In genomic region chr1:225689882-225690459, GRCh38 we compare ENCODE assay signal across 19 cellular contexts. TPM values are rescaled to one million over a fixed set of nuclear protein-coding genes. Genes with fewer than 3 reads are reported as not detected.
DNase-seq lines count a peak whose midpoint lies in the region; FAIRE-seq and TF ChIP-seq lines count a peak whose summit lies in the region.
"Had no signal": no experiment of that assay in that cellular context is flagged by ENCODE, and none has a peak within 500 bp of the region (broad histone marks: within the 10 kb centered on the region; RNA-seq: fewer than 3 reads in every experiment).

No MANE protein-coding gene starts in this region.

- FAIRE-seq in urothelium cell line (lab: Jason Lieb, UNC): no peak

- H3K4me3 ChIP-seq in fibroblast of the aortic adventitia (ENCODE audit: low read depth, low read length): no peak overlapping the region
- H3K4me3 ChIP-seq: dorsolateral prefrontal cortex, uterus had no signal

- peak; percentile 50 for DNase-seq in CD1c-positive myeloid dendritic cell (ENCODE audit: extremely low spot score)
- peak; percentile 27 for DNase-seq in LHCN-M2 (ENCODE audit: low read depth)
- peak; percentile 80 for DNase-seq in SIG-M5 treated with dmso at 0.1 percent for 504 hours (lab: John Stamatoyannopoulos, UW; ENCODE audit: unreplicated experiment)
- peak; percentile 36 for DNase-seq in fibroblast of the aortic adventitia (ENCODE audit: low read depth)
- DNase-seq in HUDEP-2 (lab: John Stamatoyannopoulos, UW; ENCODE audit: unreplicated experiment in 76 of 76): no peak
- no peak for DNase-seq in NCI-H446 treated with DMSO at 0.1 percent for 48 hours (lab: John Stamatoyannopoulos, UW)
- DNase-seq in NCI-H1092 (lab: John Stamatoyannopoulos, UW): no peak
- DNase-seq in urothelium cell line (ENCODE audit: low spot score): no peak
- DNase-seq: ACHN; activated CD4-positive, alpha-beta T cell treated with anti-CD3 and anti-CD28 coated beads, Interleukin-2, amount 10 ng/mL, durations not matched to agents 24 days and 14 days; activated CD8-positive, alpha-beta memory T cell treated with anti-CD3 and anti-CD28 coated beads, Interleukin-2, amount 50 U/mL, for 48 hours; activated effector memory CD4-positive, alpha-beta T cell treated with Interleukin-2 at 50 U/mL for 16 hours; activated naive CD8-positive, alpha-beta T cell treated with anti-CD3 and anti-CD28 coated beads, Interleukin-2, amount 50 U/mL, for 24 hours; DMS 273 treated with DMSO at 0.1 percent for 48 hours; dorsolateral prefrontal cortex; Karpas-422; NCI-H774; T-cell; uterus had no signal

- no peak for TF ChIP-seq CTCF in fibroblast of the aortic adventitia (IDR thresholded peaks at IDR 0.05; ENCODE audit: insufficient read depth, low read length)

RNA-seq across cellular contexts. Expression of gene ENAH, which starts 37.0 kb away (rescaled TPM):
- total RNA-seq in LHCN-M2 (2014; rRNA removed): 82.4 and 91.8 TPM in 2 replicates
- polyA plus RNA-seq in LHCN-M2 (2012): 58.3 TPM
- 131 and 148 TPM in 2 replicates for total RNA-seq in fibroblast of the aortic adventitia (ENCODE audit: low replicate concordance)

Comparison
In these comparisons a context has a peak if more than half of its experiments do, and no peak if none do; other contexts are left out.
1. DNase-seq: peak in CD1c-positive myeloid dendritic cell (single experiment), LHCN-M2 (single experiment), SIG-M5 treated with dmso at 0.1 percent for 504 hours (single experiment) and fibroblast of the aortic adventitia (single experiment); none in HUDEP-2 (0 of 76), NCI-H446 treated with DMSO at 0.1 percent for 48 hours (single experiment), NCI-H1092 (single experiment) and urothelium cell line (single experiment).